ENCODE assay signal across 10 cellular contexts in the genomic region with DNA sequence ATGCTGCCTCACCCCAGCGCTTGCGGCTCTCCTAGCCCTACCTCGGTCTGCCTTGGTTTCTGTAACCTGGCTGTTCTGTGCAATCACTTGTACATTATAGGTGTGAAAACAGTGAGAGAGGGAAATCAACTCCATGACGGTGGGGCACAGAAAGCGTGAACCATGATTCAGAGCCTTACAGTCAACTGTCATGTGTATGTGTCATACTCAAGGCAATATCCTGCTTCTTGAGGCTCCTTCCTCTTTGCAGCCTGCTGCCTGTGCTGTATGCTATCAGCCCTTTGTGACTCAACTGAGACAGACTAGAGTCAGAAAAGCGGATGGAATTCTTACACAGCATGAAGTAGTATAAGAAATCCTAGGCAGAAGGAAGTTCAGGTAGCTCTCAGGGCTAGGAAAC. TPM values are rescaled to one million over a fixed set of nuclear protein-coding genes. Genes with fewer than 3 reads are reported as not detected.
A peak's percentile ranks its signal among the peaks of the same experiment; 100 is the strongest.
DNase-seq lines count a peak whose midpoint lies in the region; ATAC-seq, FAIRE-seq and TF ChIP-seq lines count a peak whose summit lies in the region.
"Had no signal": no experiment of that assay in that cellular context is flagged by ENCODE, and none has a peak within 500 bp of the region (broad histone marks: within the 10 kb centered on the region; RNA-seq: fewer than 3 reads in every experiment).

No MANE protein-coding gene starts in this region.

- no peak overlapping the region for H3K9ac ChIP-seq in keratinocyte (ENCODE audit: control insufficient read depth, extremely low read depth, insufficient read depth, low read length)
- H3K9ac ChIP-seq: KMS-11 had no signal

- dilution Hi-C loops in keratinocyte (cut with MboI; ENCODE audit: extremely low pct_ligation_motif_present, low sequenced_read_pairs): no loop called here

- DNase-seq in MG63 (peak; percentile 58), activated T-cell treated with anti-CD3 and anti-CD28 coated beads for 48 hours (ENCODE audit: low read depth) (peak; percentile 33), keratinocyte (ENCODE audit: low read depth, low spot score) (peak; percentile 15), Right ventricle myocardium inferior (ENCODE audit: missing footprints) (no peak), NCI-H2107 treated with DMSO at 0.1 percent for 48 hours (lab: John Stamatoyannopoulos, UW; ENCODE audit: unreplicated experiment) (no peak)

- no peak for ATAC-seq in GM19023 (IDR thresholded peaks at IDR 0.05; ENCODE audit: unreplicated experiment)
- no peak for ATAC-seq in Right ventricle myocardium inferior
- ATAC-seq in HG03097 (IDR thresholded peaks at IDR 0.05; ENCODE audit: low FRiP score, unreplicated experiment): no peak

- intact Hi-C loops in Right ventricle myocardium inferior (cut with DNase I): no loop called here

- H3K36me3 ChIP-seq in ACC112 (ENCODE audit: insufficient read depth, low read length): no peaks in the 10 kb centered on the region
- H3K36me3 ChIP-seq in MG63: no peaks in the 10 kb centered on the region
- H3K36me3 ChIP-seq in keratinocyte (ENCODE audit: control insufficient read depth in 2 of 2, extremely low read depth in 1 of 2, insufficient read depth in 2 of 2, low read length in 2 of 2): no peaks in the 10 kb centered on the region

- H2AFZ ChIP-seq in ACC112 (ENCODE audit: low read length, unreplicated experiment): no peak overlapping the region
- H2AFZ ChIP-seq in keratinocyte (ENCODE audit: control insufficient read depth, low read length): no peak overlapping the region

- H3K27ac ChIP-seq in ACC112 (ENCODE audit: low read depth, low read length) (no peak overlapping the region), keratinocyte (ENCODE audit: control insufficient read depth, insufficient read depth, low read length) (no peak overlapping the region)
- H3K27ac ChIP-seq: KMS-11 had no signal

- H3K9me1 ChIP-seq in keratinocyte (ENCODE audit: control insufficient read depth, extremely low read depth, insufficient read depth, low read length): no peaks in the 10 kb centered on the region

- H3K4me1 ChIP-seq in ACC112 (ENCODE audit: control insufficient read depth, insufficient read depth, low read length, unreplicated experiment) (peaks cover 18% of the 10 kb centered on the region), keratinocyte (ENCODE audit: control insufficient read depth, extremely low read depth, insufficient read depth, low read length) (peaks cover 19% of the 10 kb centered on the region)

- FAIRE-seq in keratinocyte (lab: Jason Lieb, UNC): peak; percentile 91

- H3K4me3 ChIP-seq in ACC112 (ENCODE audit: low read depth, low read length) (peak overlapping the region; percentile 30), MG63 (no peak overlapping the region), keratinocyte (ENCODE audit: control insufficient read depth in 2 of 3, extremely low read depth in 1 of 3, insufficient read depth in 2 of 3, low read depth in 1 of 3, low read length in 3 of 3) (no peak overlapping the region)

- no peak for TF ChIP-seq CTCF in keratinocyte (optimal IDR thresholded peaks at IDR 0.05 in 1 of 3, IDR thresholded peaks at IDR 0.05 in 1 of 3, conservative IDR thresholded peaks at IDR 0.05 in 1 of 3; ENCODE audit: extremely low read depth in 1 of 3, insufficient read depth in 2 of 3, low read length in 3 of 3)

- H3K27me3 ChIP-seq in ACC112 (ENCODE audit: insufficient read depth, low read length): peaks cover 26% of the 10 kb centered on the region
- peaks cover 3% of the 10 kb centered on the region; the same call in 1 of the 2 replicates for H3K27me3 ChIP-seq in MG63
- H3K27me3 ChIP-seq in keratinocyte (ENCODE audit: control insufficient read depth, extremely low read depth, insufficient read depth, low read length): peaks cover 40% of the 10 kb centered on the region

- peak overlapping the region; percentile 28 for H3K4me2 ChIP-seq in keratinocyte (ENCODE audit: control insufficient read depth, extremely low read depth, insufficient read depth, low read depth, low read length)
- H3K4me2 ChIP-seq: KMS-11 had no signal

- H4K20me1 ChIP-seq in keratinocyte (ENCODE audit: control insufficient read depth, extremely low read depth, insufficient read depth, low read length): no peaks in the 10 kb centered on the region

- H3K9me3 ChIP-seq in MG63 (no peaks in the 10 kb centered on the region), keratinocyte (ENCODE audit: control insufficient read depth, low read depth, low read length) (no peaks in the 10 kb centered on the region)

- H3K79me2 ChIP-seq in ACC112 (ENCODE audit: control insufficient read depth, insufficient read depth, low read length, unreplicated experiment): peaks cover 23% of the 10 kb centered on the region
- no peaks in the 10 kb centered on the region for H3K79me2 ChIP-seq in keratinocyte (ENCODE audit: control insufficient read depth, insufficient read depth, low read length)

RNA-seq across cellular contexts. Expression of gene NRIP3, which starts 2.1 kb away (rescaled TPM):
- total RNA-seq in MG63 (2014; rRNA removed; shearing (Covaris generic); ENCODE audit: low replicate concordance): 11.1 and 12.7 TPM in 2 replicates
- polyA plus RNA-seq in keratinocyte: 0.93 to 1.0 TPM (median 1.00 TPM) in 3 replicates
- 2.0 TPM for polyA plus RNA-seq in keratinocyte (2011; ENCODE audit: low read depth)
- polyA plus RNA-seq in keratinocyte (2011; cell fraction: cytosol; rRNA removed): 0.73 and 1.0 TPM in 2 replicates
- 0.68 and 0.70 TPM in 2 replicates for polyA plus RNA-seq in keratinocyte (2011; cell fraction: nucleus; rRNA removed)
- polyA plus RNA-seq in keratinocyte (2012; ENCODE audit: low replicate concordance): 0.97 and 1.5 TPM in 2 replicates
- 0.33 to 1.9 TPM (median 0.76 TPM) in 3 replicates for polyA minus RNA-seq in keratinocyte
- 2.5 TPM for polyA minus RNA-seq in keratinocyte (2011; cell fraction: cytosol; rRNA and poly(A)+ RNA removed)
- polyA minus RNA-seq in keratinocyte (2011; cell fraction: nucleus; rRNA and poly(A)+ RNA removed): 2.6 TPM in 1 of 2 replicates, not detected in the other
- 0.76 TPM for total RNA-seq in Right ventricle myocardium inferior

RNA-seq across cellular contexts. Expression of gene TMEM9B, which starts 37.5 kb away (rescaled TPM):
- total RNA-seq in MG63 (2014; rRNA removed; shearing (Covaris generic); ENCODE audit: low replicate concordance): 44.4 and 66.5 TPM in 2 replicates
- 41.4 to 60.8 TPM (median 47.9 TPM) in 3 replicates for polyA plus RNA-seq in keratinocyte
- 14.8 TPM for polyA plus RNA-seq in keratinocyte (2011; ENCODE audit: low read depth)
- 34.8 and 61.3 TPM in 2 replicates for polyA plus RNA-seq in keratinocyte (2011; cell fraction: cytosol; rRNA removed)
- 29.7 and 43.8 TPM in 2 replicates for polyA plus RNA-seq in keratinocyte (2011; cell fraction: nucleus; rRNA removed)
- polyA plus RNA-seq in keratinocyte (2012; ENCODE audit: low replicate concordance): 49.6 and 59.0 TPM in 2 replicates
- polyA minus RNA-seq in keratinocyte: 11.4 to 47.0 TPM (median 39.4 TPM) in 3 replicates
- 27.8 TPM for polyA minus RNA-seq in keratinocyte (2011; cell fraction: cytosol; rRNA and poly(A)+ RNA removed)
- 19.5 and 30.2 TPM in 2 replicates for polyA minus RNA-seq in keratinocyte (2011; cell fraction: nucleus; rRNA and poly(A)+ RNA removed)
- total RNA-seq in Right ventricle myocardium inferior: 46.1 TPM

RNA-seq across cellular contexts. Expression of gene ASCL3, which starts 58.9 kb away (rescaled TPM):
- not detected in 2 replicates for total RNA-seq in MG63 (2014; rRNA removed; shearing (Covaris generic); ENCODE audit: low replicate concordance)
- not detected in 3 replicates for polyA plus RNA-seq in keratinocyte
- polyA plus RNA-seq in keratinocyte (2011; ENCODE audit: low read depth): not detected
- not detected in 2 replicates for polyA plus RNA-seq in keratinocyte (2011; cell fraction: cytosol; rRNA removed)
- not detected in 2 replicates for polyA plus RNA-seq in keratinocyte (2011; cell fraction: nucleus; rRNA removed)
- polyA plus RNA-seq in keratinocyte (2012; ENCODE audit: low replicate concordance): not detected in 2 replicates
- not detected in 3 replicates for polyA minus RNA-seq in keratinocyte
- polyA minus RNA-seq in keratinocyte (2011; cell fraction: cytosol; rRNA and poly(A)+ RNA removed): not detected
- not detected in 2 replicates for polyA minus RNA-seq in keratinocyte (2011; cell fraction: nucleus; rRNA and poly(A)+ RNA removed)
- not detected for total RNA-seq in Right ventricle myocardium inferior
- polyA plus RNA-seq: esophagus had no signal

Comparison
In these comparisons a context has a peak if more than half of its experiments do, and no peak if none do; other contexts are left out.
1. DNase-seq: peak in MG63 (single experiment), activated T-cell treated with anti-CD3 and anti-CD28 coated beads for 48 hours (single experiment) and keratinocyte (single experiment); none in Right ventricle myocardium inferior (single experiment) and NCI-H2107 treated with DMSO at 0.1 percent for 48 hours (single experiment).